Comparison of ENCODE assay signal across 29 cellular contexts in genomic region chr15:95192923-95193322, GRCh38.
"Had no signal": no experiment of that assay in that cellular context is flagged by ENCODE, and none has a peak within 500 bp of the region (broad histone marks: within the 10 kb centered on the region; RNA-seq: fewer than 3 reads in every experiment).

No MANE protein-coding gene starts in this region.

- FAIRE-seq: bronchial epithelial cell had no signal

- H3K27me3 ChIP-seq: SJCRH30 had no signal

- H3K36me3 ChIP-seq: SJCRH30, WERI-Rb-1 had no signal

- ATAC-seq: activated CD8-positive, alpha-beta memory T cell treated with anti-CD3 and anti-CD28 coated beads, Interleukin-2, amount 10 ng/mL, durations not matched to agents 7 days and 5 days; activated naive CD8-positive, alpha-beta T cell treated with anti-CD3 and anti-CD28 coated beads, Interleukin-2, amount 50 U/mL, for 24 hours had no signal

- H3K9me3 ChIP-seq: SJCRH30 had no signal

- H3K4me3 ChIP-seq: SJCRH30, SK-N-MC had no signal

- H3K27ac ChIP-seq: SJCRH30, SK-N-MC, WERI-Rb-1 had no signal

- H3K4me1 ChIP-seq: SJCRH30 had no signal

- DNase-seq: activated CD4-positive, alpha-beta memory T cell treated with anti-CD3 and anti-CD28 coated beads, Interleukin-2, amount 10 ng/mL, durations not matched to agents 7 days and 5 days; activated CD4-positive, alpha-beta T cell treated with anti-CD3 and anti-CD28 coated beads for 1 hour; activated CD4-positive, alpha-beta T cell treated with anti-CD3 and anti-CD28 coated beads for 48 hours; activated CD4-positive, CD25-positive, alpha-beta regulatory T cell; activated CD8-positive, alpha-beta memory T cell treated with anti-CD3 and anti-CD28 coated beads for 24 hours; activated CD8-positive, alpha-beta memory T cell treated with anti-CD3 and anti-CD28 coated beads, Interleukin-2, amount 10 ng/mL, durations not matched to agents 7 days and 5 days; activated CD8-positive, alpha-beta memory T cell treated with anti-CD3 and anti-CD28 coated beads, Interleukin-2, amount 50 U/mL, for 48 hours; activated effector memory CD4-positive, alpha-beta T cell treated with Interleukin-2 at 50 U/mL for 16 hours; activated naive CD4-positive, alpha-beta T cell treated with anti-CD3 and anti-CD28 coated beads, Interleukin-2, amount 10 ng/mL, durations not matched to agents 7 days and 5 days; activated naive CD8-positive, alpha-beta T cell treated with anti-CD3 and anti-CD28 coated beads, Interleukin-2, amount 50 U/mL, for 24 hours; activated T-cell treated with anti-CD3 and anti-CD28 coated beads, Interleukin-2, amount 50 U/mL, for 48 hours; anterior cingulate cortex; caudate nucleus; cerebellar nuclear complex; NCI-H1105; NCI-H1417 treated with DMSO at 0.1 percent for 48 hours; NCI-H1930; NCI-H2081 treated with DMSO at 0.1 percent for 48 hours; NCI-H345; NCI-H526; NCI-H748 treated with DMSO at 0.1 percent for 48 hours; NK-92 treated with Interleukin-12 subunit alpha and Interleukin-12 subunit beta, amount 100 ng/mL, for 24 hours; OCI-M1; SHP77; T1000; WERI-Rb-1 had no signal
